8 cellular contexts compared by ENCODE assay signal in the genomic region with DNA sequence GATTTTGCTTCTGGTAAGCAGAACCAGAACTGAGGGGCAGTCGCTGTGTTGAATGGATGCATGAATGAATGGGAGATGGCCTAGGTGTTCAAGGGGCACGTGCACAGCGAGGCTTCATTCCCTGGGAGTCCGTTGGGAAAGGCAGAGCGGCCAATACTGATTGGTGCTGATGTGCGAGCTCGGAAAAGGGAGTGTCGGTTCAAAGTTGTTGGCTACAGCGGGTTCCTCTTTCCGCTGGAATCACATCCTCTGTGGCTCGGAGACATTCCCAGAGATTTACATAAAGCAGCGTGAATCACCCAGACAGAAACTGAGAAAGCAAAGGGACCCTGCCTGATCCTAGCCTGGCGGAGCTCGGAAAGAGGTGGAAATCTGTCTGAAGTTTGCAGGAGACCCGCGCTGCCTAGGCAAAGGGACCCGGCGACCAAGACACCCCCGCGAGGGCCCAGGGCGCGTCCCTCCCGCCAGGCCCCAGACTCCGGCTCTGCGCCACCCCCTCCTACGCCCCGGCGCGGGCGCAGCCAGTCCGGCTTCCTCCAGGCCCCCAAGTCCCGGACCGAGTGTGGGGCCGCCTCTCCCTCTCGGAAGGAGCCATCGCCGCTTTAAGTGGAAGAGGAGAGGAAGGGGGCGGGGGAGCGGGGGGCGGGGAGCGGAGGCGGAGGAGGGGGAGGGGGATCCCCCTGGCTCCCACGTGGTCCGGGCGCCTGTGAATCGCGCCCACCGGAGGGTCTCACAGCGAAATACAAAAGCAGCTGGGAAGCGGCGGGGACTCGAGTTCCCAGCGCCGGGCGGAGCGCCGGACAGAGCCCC. TPM values are rescaled to one million over a fixed set of nuclear protein-coding genes. Genes with fewer than 3 reads are reported as not detected.
DNase-seq lines count a peak whose midpoint lies in the region; ATAC-seq and TF ChIP-seq lines count a peak whose summit lies in the region.

A gene with protein sequence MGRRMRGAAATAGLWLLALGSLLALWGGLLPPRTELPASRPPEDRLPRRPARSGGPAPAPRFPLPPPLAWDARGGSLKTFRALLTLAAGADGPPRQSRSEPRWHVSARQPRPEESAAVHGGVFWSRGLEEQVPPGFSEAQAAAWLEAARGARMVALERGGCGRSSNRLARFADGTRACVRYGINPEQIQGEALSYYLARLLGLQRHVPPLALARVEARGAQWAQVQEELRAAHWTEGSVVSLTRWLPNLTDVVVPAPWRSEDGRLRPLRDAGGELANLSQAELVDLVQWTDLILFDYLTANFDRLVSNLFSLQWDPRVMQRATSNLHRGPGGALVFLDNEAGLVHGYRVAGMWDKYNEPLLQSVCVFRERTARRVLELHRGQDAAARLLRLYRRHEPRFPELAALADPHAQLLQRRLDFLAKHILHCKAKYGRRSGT (plus strand): TSS at position 774 of the 810 bp plus-strand sequence. CDS start 177 bp downstream, outside the sequence.

- peak within 1 kb of the TSS; percentile 16 to 89 (median 81) for H3K27ac ChIP-seq in skin epidermis

- ATAC-seq in GM21390 (IDR thresholded peaks at IDR 0.05; ENCODE audit: unreplicated experiment) = peak; percentile 28

- no peaks in the 10 kb centered on the region for H3K27me3 Mint-ChIP-seq in chondrocyte (ENCODE audit: low read depth)

- no peaks in the 10 kb centered on the region for H3K36me3 Mint-ChIP-seq in chondrocyte (ENCODE audit: low read depth)

- H3K4me3 Mint-ChIP-seq in chondrocyte (ENCODE audit: unreplicated experiment) = peak within 1 kb of the TSS; percentile 82

- H3K4me3 ChIP-seq in skin epidermis = peak within 1 kb of the TSS; percentile 29 to 66 (median 41)

- peaks cover 49% of the 10 kb centered on the region for H3K4me1 Mint-ChIP-seq in chondrocyte (ENCODE audit: low read depth)

- DNase-seq in EH (ENCODE audit: low read depth) = peak; percentile 95
- DNase-seq in HUDEP-2 (lab: John Stamatoyannopoulos, UW; ENCODE audit: unreplicated experiment in 76 of 76) = peak in 53 of 76 experiments; percentile 2 to 65 (median 36)
- peak; percentile 86 for DNase-seq in SK-N-DZ (ENCODE audit: low spot score)
- peak; percentile 85 for DNase-seq in chondrocyte (ENCODE audit: low spot score)
- peak; percentile 91 for DNase-seq in iris pigment epithelial cell (ENCODE audit: low read depth)
- no peak for DNase-seq in AML-193 (lab: John Stamatoyannopoulos, UW)

- H3K9me3 Mint-ChIP-seq in chondrocyte (ENCODE audit: low read depth) = no peaks in the 10 kb centered on the region

- peak within 1 kb of the TSS; percentile 91 for H3K27ac Mint-ChIP-seq in chondrocyte (ENCODE audit: unreplicated experiment)

- no peak for TF ChIP-seq CTCF in chondrocyte (IDR thresholded peaks at IDR 0.05)

RNA-seq across cellular contexts. Expression of the gene that starts here (rescaled TPM):
- 47.2 and 48.4 TPM in 2 replicates for polyA plus RNA-seq in SK-N-DZ (2014; cell fraction: cytosol; rRNA removed)
- polyA plus RNA-seq in SK-N-DZ (2014; cell fraction: nucleus; rRNA removed) = 43.5 and 47.9 TPM in 2 replicates
- 15.2 to 22.8 TPM (median 15.9 TPM) in 3 replicates for total RNA-seq in chondrocyte

Comparison
In these comparisons a context has a peak if more than half of its experiments do, and no peak if none do; other contexts are left out.
1. DNase-seq: peak in EH (single experiment), HUDEP-2 (53 of 76), SK-N-DZ (single experiment), chondrocyte (single experiment) and iris pigment epithelial cell (single experiment); none in AML-193 (0 of 2).